ENCODE assay signal across 13 cellular contexts in the genomic region with DNA sequence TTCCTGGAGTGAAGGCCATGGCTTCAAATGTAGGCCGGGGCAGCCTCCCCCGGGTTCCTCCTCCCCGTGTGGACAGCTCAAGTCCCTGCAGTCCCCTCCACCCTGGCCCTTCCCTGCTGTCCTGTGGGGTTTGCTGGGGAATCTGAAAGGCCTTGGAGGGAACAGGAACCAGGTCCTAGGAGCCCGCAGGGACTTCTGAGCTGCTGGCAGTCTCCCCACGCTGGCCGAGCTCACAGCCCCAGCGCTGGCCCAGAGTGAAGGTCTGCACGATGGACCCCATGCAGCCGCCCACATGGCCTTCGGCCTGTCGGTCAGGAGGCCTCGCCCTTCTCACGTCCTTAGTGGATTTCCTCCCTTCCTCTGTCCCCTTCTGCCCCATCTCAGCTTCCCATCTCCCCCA. TPM values are rescaled to one million over a fixed set of nuclear protein-coding genes. Genes with fewer than 3 reads are reported as not detected.
A peak's percentile ranks its signal among the peaks of the same experiment; 100 is the strongest.
DNase-seq lines count a peak whose midpoint lies in the region; ATAC-seq, FAIRE-seq and TF ChIP-seq lines count a peak whose summit lies in the region.
"Had no signal": no experiment of that assay in that cellular context is flagged by ENCODE, and none has a peak within 500 bp of the region (broad histone marks: within the 10 kb centered on the region; RNA-seq: fewer than 3 reads in every experiment).

No MANE protein-coding gene starts in this region.

- H3K4me1 ChIP-seq in SJSA1 (replicated peaks) (peaks cover 81% of the 10 kb centered on the region), right atrium auricular region (peaks cover 0 to 84% of the 10 kb centered on the region in 2 donors), neuron (ENCODE audit: insufficient read depth, low read length) (peaks cover 53% of the 10 kb centered on the region)

- H3K9me3 ChIP-seq in SJSA1 (replicated peaks) (no peaks in the 10 kb centered on the region), right atrium auricular region (no peaks in the 10 kb centered on the region), neuron (ENCODE audit: low read length) (no peaks in the 10 kb centered on the region)

- no peak overlapping the region for H3K4me3 Mint-ChIP-seq in activated T-cell treated with anti-CD3 and anti-CD28 coated beads, Interleukin-2, amount 50 U/mL, for 4 hours

- no peak for TF ChIP-seq CTCF in right atrium auricular region (IDR thresholded peaks at IDR 0.05)

- H3K27me3 ChIP-seq in SJSA1 (replicated peaks) (no peaks in the 10 kb centered on the region), right atrium auricular region (no peaks in the 10 kb centered on the region), neuron (ENCODE audit: insufficient read depth, low read length) (no peaks in the 10 kb centered on the region)

- H3K27me3 Mint-ChIP-seq in activated T-cell treated with anti-CD3 and anti-CD28 coated beads, Interleukin-2, amount 50 U/mL, for 4 hours (ENCODE audit: low read depth): no peaks in the 10 kb centered on the region

- peaks cover 43% of the 10 kb centered on the region for H3K36me3 ChIP-seq in SJSA1
- no peaks in the 10 kb centered on the region for H3K36me3 ChIP-seq in right atrium auricular region
- no peaks in the 10 kb centered on the region for H3K36me3 ChIP-seq in neuron (ENCODE audit: insufficient read depth, low read length)

- H3K4me3 ChIP-seq in SJSA1 (peak overlapping the region; percentile 55), right atrium auricular region (no peak overlapping the region), neuron (ENCODE audit: low read length) (peak overlapping the region; percentile 40)
- H3K4me3 ChIP-seq: GM12878, GM23248 had no signal

- H3K4me1 Mint-ChIP-seq in activated T-cell treated with anti-CD3 and anti-CD28 coated beads, Interleukin-2, amount 50 U/mL, for 4 hours (ENCODE audit: low read depth): peaks cover 2% of the 10 kb centered on the region

- H2AFZ ChIP-seq in neuron (ENCODE audit: low read depth, low read length): no peak overlapping the region
- H2AFZ ChIP-seq: GM23248 had no signal

- H3K36me3 Mint-ChIP-seq in activated T-cell treated with anti-CD3 and anti-CD28 coated beads, Interleukin-2, amount 50 U/mL, for 4 hours (ENCODE audit: insufficient read depth): no peaks in the 10 kb centered on the region

- ATAC-seq in activated T-cell treated with anti-CD3 and anti-CD28 coated beads, Interleukin-2, amount 50 U/mL, for 4 hours: no peak
- ATAC-seq: esophagus mucosa, GM12878 had no signal

- DNase-seq in CD1c-positive myeloid dendritic cell (ENCODE audit: extremely low spot score) (peak; percentile 45), SJSA1 (ENCODE audit: low read depth in 1 of 2, low spot score in 2 of 2) (no peak), right atrium auricular region (ENCODE audit: low spot score) (no peak), frontal cortex (ENCODE audit: low spot score in 2 of 2) (no peak), activated gamma-delta T cell (lab: John Stamatoyannopoulos, UW) (no peak)
- DNase-seq in stimulated activated naive CD4-positive, alpha-beta T cell (lab: John Stamatoyannopoulos, UW): no peak
- no peak for DNase-seq in activated T-cell treated with anti-CD3 and anti-CD28 coated beads, Interleukin-2, amount 50 U/mL, for 4 hours
- DNase-seq: activated effector memory CD4-positive, alpha-beta T cell treated with anti-CD3 and anti-CD28 coated beads, Interleukin-2, amount 50 U/mL, for 16 hours; GM23248; T-helper 2 cell had no signal

- no peak for FAIRE-seq in frontal cortex (lab: Jason Lieb, UNC)
- FAIRE-seq: GM12878 had no signal

- peak overlapping the region; percentile 83 for H3K27ac ChIP-seq in SJSA1
- peak overlapping the region; percentile 76 to 84 for H3K27ac ChIP-seq in right atrium auricular region
- H3K27ac ChIP-seq: GM23248 had no signal

- no peaks in the 10 kb centered on the region for H3K9me3 Mint-ChIP-seq in activated T-cell treated with anti-CD3 and anti-CD28 coated beads, Interleukin-2, amount 50 U/mL, for 4 hours

RNA-seq across cellular contexts. Expression of gene NOTCH1, which starts 25.7 kb away (rescaled TPM):
- 6.0 and 8.0 TPM in 2 replicates for total RNA-seq in SJSA1 (2014; rRNA removed; shearing (Covaris generic))
- total RNA-seq in right atrium auricular region (10 to 100 TPM; 14.2 to 39.7 TPM), frontal cortex (15.9 TPM)
- total RNA-seq in activated T-cell treated with anti-CD3 and anti-CD28 coated beads, Interleukin-2, amount 50 U/mL, for 4 hours: 100 to 1,000 TPM; 124 to 128 (median 125) TPM

Comparison
In these comparisons a context has a peak if more than half of its experiments do, and no peak if none do; other contexts are left out.
1. H3K4me3 ChIP-seq: peak in SJSA1 (single experiment) and neuron (single experiment); none in right atrium auricular region (0 of 2).